ENCODE assay signal across 28 cellular contexts in genomic region chr4:8568068-8568668, GRCh38. TPM values are rescaled to one million over a fixed set of nuclear protein-coding genes. Genes with fewer than 3 reads are reported as not detected.
DNase-seq lines count a peak whose midpoint lies in the region; ATAC-seq, FAIRE-seq and TF ChIP-seq lines count a peak whose summit lies in the region.
"Had no signal": no experiment of that assay in that cellular context is flagged by ENCODE, and none has a peak within 500 bp of the region (broad histone marks: within the 10 kb centered on the region; RNA-seq: fewer than 3 reads in every experiment).

No MANE protein-coding gene starts in this region.

- peak overlapping the region; percentile 36 for H4K91ac ChIP-seq in H1 (replicated peaks; ENCODE audit: insufficient read length, low read length)

- TF ChIP-seq POLR2A in H1 (IDR thresholded peaks at IDR 0.05; ENCODE audit: control extremely low read depth in 1 of 2, low read depth in 2 of 2, low read length in 2 of 2) = peak in 1 of 2 experiments; percentile 56; a peak in 2 of 3 replicates

- H2BK12ac ChIP-seq in H1 (ENCODE audit: low read depth, low read length) = peak overlapping the region; percentile 18; the same call in 1 of the 2 replicates

- peak; percentile 96 for FAIRE-seq in H1 (lab: Jason Lieb, UNC)
- FAIRE-seq: A204.1 had no signal

- no peak overlapping the region for H3K27ac Mint-ChIP-seq in activated CD4-positive, alpha-beta T cell treated with anti-CD3 and anti-CD28 coated beads, Interleukin-2, amount 10 ng/mL, durations not matched to agents 7 days and 5 days
- H3K27ac Mint-ChIP-seq: activated naive CD8-positive, alpha-beta T cell treated with anti-CD3 and anti-CD28 coated beads, Interleukin-2, amount 10 ng/mL, durations not matched to agents 7 days and 5 days; dendritic cell treated with granulocyte-macrophage colony-stimulating factor and Interleukin-4, amounts not matched to agents 40 ng/mL and 50 ng/mL, for 4 days; stimulated activated naive CD8-positive, alpha-beta T cell treated with anti-CD3 and anti-CD28 coated beads, Interleukin-15, Interleukin-2, amounts not matched to agents 100 ng/mL and 50 ng/mL, for 24 hours had no signal

- no peak overlapping the region for H4K8ac ChIP-seq in H1 (ENCODE audit: extremely low read depth, insufficient read depth, low read length)

- H2BK5ac ChIP-seq in H1 (ENCODE audit: low read depth, low read length) = peak overlapping the region; percentile 71

- peaks cover 7% of the 10 kb centered on the region for H3K27me3 Mint-ChIP-seq in activated CD4-positive, alpha-beta T cell treated with anti-CD3 and anti-CD28 coated beads, Interleukin-2, amount 10 ng/mL, durations not matched to agents 7 days and 5 days

- WGBS in H1 (ENCODE audit: extremely low coverage in 1 of 2, insufficient coverage in 1 of 2, insufficient read length in 1 of 2, insufficient replicate concordance in 2 of 2, low coverage in 1 of 2, low lambda C conversion rate in 2 of 2, missing lambda C conversion rate in 1 of 2), 2 experiments = 16% methylated on average over 5 of the region's 5 CpGs; no CpG with 5 or more reads in 1 of the 2 experiments

- CTCF ChIA-PET in BJ (lab: Yijun Ruan, JAX) (interaction anchor here (1.1 to 1.6 kb wide), 4 partner anchors 14 to 29 kb away, joined by 3 to 5 read pairs (median 4); no protein-coding TSS in a partner anchor), H1 (lab: Charles Lee; ENCODE audit: partially characterized antibody) (interaction anchor here (1.0 to 3.6 kb wide), 13 partner anchors 9 to 391 kb away, joined by 3 to 21 read pairs (median 5); partner anchors contain the start of genes CPZ and GPR78)
- CTCF ChIA-PET in activated CD4-positive, alpha-beta T cell treated with anti-CD3 and anti-CD28 coated beads, Interleukin-2, amount 10 ng/mL, durations not matched to agents 7 days and 5 days (lab: Charles Lee) = interaction anchor here (1.1 kb wide), 1 partner anchor 9 kb away, joined by 3 read pairs; no protein-coding TSS in a partner anchor

- no peak overlapping the region for H2BK15ac ChIP-seq in H1 (ENCODE audit: low read length)

- no peaks in the 10 kb centered on the region for H3K4me1 Mint-ChIP-seq in activated CD4-positive, alpha-beta T cell treated with anti-CD3 and anti-CD28 coated beads, Interleukin-2, amount 10 ng/mL, durations not matched to agents 7 days and 5 days
- H3K4me1 Mint-ChIP-seq: activated naive CD8-positive, alpha-beta T cell treated with anti-CD3 and anti-CD28 coated beads, Interleukin-2, amount 10 ng/mL, durations not matched to agents 7 days and 5 days had no signal

- no peaks in the 10 kb centered on the region for H3K23me2 ChIP-seq in H1 (ENCODE audit: low read depth, low read length)

- H3K4me1 ChIP-seq in H1 (replicated peaks in 1 of 4; ENCODE audit: control insufficient read depth in 3 of 4, insufficient read depth in 4 of 4, low read length in 3 of 4) = peaks cover 1 to 17% (median 8%) of the 10 kb centered on the region in 4 experiments; a peak in 5 of 7 replicates
- H3K4me1 ChIP-seq: BLaER1, spleen, tibial artery had no signal

- 0 out of 3 replicates have a peak, but pooled peaks of 1 of the 2 experiments have one; percentile 27 for TF ChIP-seq EP300 in H1 (IDR thresholded peaks at IDR 0.05; ENCODE audit: borderline replicate concordance in 1 of 2, low read depth in 2 of 2, low read length in 2 of 2)

- 0 out of 2 replicates have a peak overlapping the region, but pooled peaks have one; percentile 2 for H2BK20ac ChIP-seq in H1 (ENCODE audit: low read length)

- H2AFZ ChIP-seq in H1 (ENCODE audit: low read length) = no peak overlapping the region

- H3K9me3 ChIP-seq in H1 (ENCODE audit: insufficient read depth in 2 of 2, low read depth in 1 of 2, low read length in 1 of 2) = no peaks in the 10 kb centered on the region
- H3K9me3 ChIP-seq: BLaER1, Caco-2, neutrophil, SJSA1, spleen, tibial artery had no signal

- peak overlapping the region in 1 of 4 experiments; percentile 25; a peak in 2 of 7 replicates for H3K9ac ChIP-seq in H1 (replicated peaks in 1 of 4; ENCODE audit: extremely low read depth in 1 of 4, low read depth in 3 of 4, low read length in 3 of 4)
- H3K9ac ChIP-seq: BLaER1 had no signal

- no peaks in the 10 kb centered on the region for H3K79me2 ChIP-seq in H1 (ENCODE audit: control insufficient read depth in 1 of 2, insufficient read depth in 2 of 2, low read length in 2 of 2)

- H3K36me3 Mint-ChIP-seq in activated CD4-positive, alpha-beta T cell treated with anti-CD3 and anti-CD28 coated beads, Interleukin-2, amount 10 ng/mL, durations not matched to agents 7 days and 5 days (ENCODE audit: low read depth) = no peaks in the 10 kb centered on the region
- H3K36me3 Mint-ChIP-seq: activated naive CD8-positive, alpha-beta T cell treated with anti-CD3 and anti-CD28 coated beads, Interleukin-2, amount 10 ng/mL, durations not matched to agents 7 days and 5 days had no signal

- H3K4me2 ChIP-seq in H1 (ENCODE audit: insufficient read depth in 1 of 2, low read depth in 2 of 2, low read length in 2 of 2) = peak overlapping the region; percentile 30 to 40
- H3K4me2 ChIP-seq: BLaER1 had no signal

- no peak overlapping the region for H3K4ac ChIP-seq in H1 (replicated peaks; ENCODE audit: insufficient read length, low read depth, low read length)

- no peak overlapping the region for H3K4me3 Mint-ChIP-seq in activated CD4-positive, alpha-beta T cell treated with anti-CD3 and anti-CD28 coated beads, Interleukin-2, amount 10 ng/mL, durations not matched to agents 7 days and 5 days
- H3K4me3 Mint-ChIP-seq: activated naive CD8-positive, alpha-beta T cell treated with anti-CD3 and anti-CD28 coated beads, Interleukin-2, amount 10 ng/mL, durations not matched to agents 7 days and 5 days; dendritic cell treated with granulocyte-macrophage colony-stimulating factor and Interleukin-4, amounts not matched to agents 40 ng/mL and 50 ng/mL, for 4 days; stimulated activated naive CD8-positive, alpha-beta T cell treated with anti-CD3 and anti-CD28 coated beads, Interleukin-15, Interleukin-2, amounts not matched to agents 100 ng/mL and 50 ng/mL, for 24 hours had no signal

- H3K14ac ChIP-seq in H1 (ENCODE audit: insufficient read length) = no peak overlapping the region

- ATAC-seq in HG02610 (IDR thresholded peaks at IDR 0.05; ENCODE audit: unreplicated experiment) = no peak

- H2AK5ac ChIP-seq in H1 (ENCODE audit: low read depth, low read length) = 0 out of 2 replicates have a peak overlapping the region, but pooled peaks have one; percentile 4

- H3K27me3 ChIP-seq in BJ (ENCODE audit: control insufficient read depth, insufficient read depth, low read length) (no peaks in the 10 kb centered on the region), H1 (replicated peaks in 1 of 4; ENCODE audit: control insufficient read depth in 3 of 4, extremely low read depth in 1 of 4, insufficient read depth in 3 of 4, low read length in 3 of 4) (no peaks in the 10 kb centered on the region)
- H3K27me3 ChIP-seq: BLaER1, SJSA1, tibial artery had no signal

- peak overlapping the region; percentile 7 for H2BK120ac ChIP-seq in H1 (replicated peaks; ENCODE audit: low read depth, low read length)

- no peak for TF ChIP-seq CTCF in BJ (IDR thresholded peaks at IDR 0.05; ENCODE audit: insufficient read depth, low read depth, low read length)
- no peak for TF ChIP-seq CTCF in H1 (IDR thresholded peaks at IDR 0.05; ENCODE audit: control extremely low read depth in 1 of 3, insufficient read depth in 1 of 3, low read depth in 1 of 3, low read length in 3 of 3)

- POLR2A ChIA-PET in BJ (lab: Charles Lee) = no interaction called here
- POLR2A ChIA-PET in H1 (lab: Charles Lee; ENCODE audit: partially characterized antibody) = interaction anchor here (0.7 to 2.6 kb wide), 15 partner anchors 9 to 140 kb away, joined by 3 to 12 read pairs (median 3); partner anchors contain the start of genes CPZ and GPR78
- POLR2A ChIA-PET in activated CD4-positive, alpha-beta T cell treated with anti-CD3 and anti-CD28 coated beads, Interleukin-2, amount 10 ng/mL, durations not matched to agents 7 days and 5 days (lab: Charles Lee) = no interaction called here

- H3K36me3 ChIP-seq in BJ (ENCODE audit: control insufficient read depth, insufficient read depth, low read length) (no peaks in the 10 kb centered on the region), H1 (ENCODE audit: control insufficient read depth in 2 of 4, insufficient read depth in 4 of 4, low read length in 3 of 4) (no peaks in the 10 kb centered on the region)
- H3K36me3 ChIP-seq: BLaER1, neutrophil, SJSA1, spleen, tibial artery had no signal

- H3K27ac ChIP-seq in H1 (ENCODE audit: low read depth, low read length) = peak overlapping the region; percentile 77; the same call in 1 of the 2 replicates
- H3K27ac ChIP-seq: BLaER1, neutrophil, SJSA1, spleen, tibial artery had no signal

- no peaks in the 10 kb centered on the region for H4K20me1 ChIP-seq in H1 (replicated peaks in 1 of 2; ENCODE audit: control insufficient read depth in 1 of 2, insufficient read depth in 2 of 2, low read length in 2 of 2)
- H4K20me1 ChIP-seq: BLaER1 had no signal

- no peaks in the 10 kb centered on the region for H3K79me1 ChIP-seq in H1 (ENCODE audit: low read depth, low read length)

- DNase-seq in BJ (ENCODE audit: low read depth) = peak; percentile 62
- DNase-seq in M059J (ENCODE audit: low read depth) = peak; percentile 25
- DNase-seq in H1 (ENCODE audit: low read depth in 1 of 2, low spot score in 2 of 2) = peak in 1 of 2 experiments; percentile 63
- DNase-seq in iris pigment epithelial cell (ENCODE audit: low read depth) = peak; percentile 58
- DNase-seq in Ammon's horn (ENCODE audit: low spot score) = no peak
- DNase-seq in stimulated activated CD4-positive, alpha-beta T cell treated with anti-CD3 and anti-CD28 coated beads, Interleukin-4, amount 100 ng/mL, for 24 hours = no peak
- no peak for DNase-seq in activated CD4-positive, alpha-beta T cell treated with anti-CD3 and anti-CD28 coated beads, Interleukin-2, amount 10 ng/mL, durations not matched to agents 7 days and 5 days
- DNase-seq: activated CD4-positive, alpha-beta T cell treated with anti-CD3 and anti-CD28 coated beads for 48 hours; activated naive CD8-positive, alpha-beta T cell treated with anti-CD3 and anti-CD28 coated beads, Interleukin-2, amount 10 ng/mL, durations not matched to agents 7 days and 5 days; Caco-2; DND-41; head of caudate nucleus; KBM-7; NCI-H1436 treated with DMSO at 0.1 percent for 48 hours; NCI-H524; stimulated activated CD4-positive, alpha-beta T cell treated with anti-CD3 and anti-CD28 coated beads, Interleukin-4, amount 100 ng/mL, for 4 hours; tibial artery had no signal

- no peak for TF ChIP-seq RAD21 in H1 (IDR thresholded peaks at IDR 0.05 in 1 of 2, conservative IDR thresholded peaks at IDR 0.05 in 1 of 2; ENCODE audit: low read depth in 2 of 2, low read length in 2 of 2)

- no peak overlapping the region for H3K23ac ChIP-seq in H1 (ENCODE audit: insufficient read length)

- H3K9me3 Mint-ChIP-seq in activated CD4-positive, alpha-beta T cell treated with anti-CD3 and anti-CD28 coated beads, Interleukin-2, amount 10 ng/mL, durations not matched to agents 7 days and 5 days = no peaks in the 10 kb centered on the region
- H3K9me3 Mint-ChIP-seq: activated naive CD8-positive, alpha-beta T cell treated with anti-CD3 and anti-CD28 coated beads, Interleukin-2, amount 10 ng/mL, durations not matched to agents 7 days and 5 days; dendritic cell treated with granulocyte-macrophage colony-stimulating factor and Interleukin-4, amounts not matched to agents 40 ng/mL and 50 ng/mL, for 4 days; stimulated activated naive CD8-positive, alpha-beta T cell treated with anti-CD3 and anti-CD28 coated beads, Interleukin-15, Interleukin-2, amounts not matched to agents 100 ng/mL and 50 ng/mL, for 24 hours had no signal

- no peak overlapping the region for H3K4me3 ChIP-seq in BJ (ENCODE audit: low read depth, low read length)
- H3K4me3 ChIP-seq in H1 (ENCODE audit: extremely low read depth in 1 of 4, insufficient read depth in 2 of 4, low read depth in 3 of 4, low read length in 4 of 4) = peak overlapping the region in 1 of 4 experiments; percentile 35; a peak in 1 of 8 replicates
- H3K4me3 ChIP-seq: BLaER1, lung, SJSA1, spleen, tibial artery had no signal

- peak overlapping the region; percentile 65; the same call in 1 of the 2 replicates for H3K18ac ChIP-seq in H1 (ENCODE audit: extremely low read depth, low read length)

- no peak overlapping the region for H3K56ac ChIP-seq in H1 (replicated peaks; ENCODE audit: insufficient read length, low read depth, low read length)

- peak overlapping the region; percentile 65 for H4K5ac ChIP-seq in H1 (ENCODE audit: insufficient read length, low read depth, low read length)

RNA-seq across cellular contexts. Expression of gene GPR78, which starts 12.0 kb away (rescaled TPM):
- polyA plus RNA-seq in BJ (2011; rRNA removed) (0.43 and 0.82 TPM in 2 replicates), H1 (2011; rRNA removed) (1.0 and 2.2 TPM in 2 replicates)
- 0.93 and 1.4 TPM in 2 replicates for polyA minus RNA-seq in BJ (2011; rRNA and poly(A)+ RNA removed)
- 0.07 TPM in 1 of 2 replicates, not detected in the other for total RNA-seq in M059J (2014; rRNA removed; shearing (Covaris generic))
- total RNA-seq in H1 (2021; fragmentation: NEBNext Ultra II Directional; extraction: Animal tissue kit (Norgen Biotek cat#: 25700)) = 3.0 and 3.3 TPM in 2 replicates
- polyA plus RNA-seq in H1 (2011; cell fraction: cytosol; rRNA removed) = 1.6 TPM
- 10.5 TPM for polyA plus RNA-seq in H1 (2011; cell fraction: nucleus; rRNA removed)
- polyA plus RNA-seq in H1 (2012, experiment 1 of 2) = 1.7 to 2.0 TPM (median 1.9 TPM) in 4 replicates
- polyA plus RNA-seq in H1 (2012, experiment 2 of 2) = 0.84 TPM
- polyA plus RNA-seq in H1 (2013, experiment 1 of 2) = 0.75 TPM
- 0.68 TPM for polyA plus RNA-seq in H1 (2013, experiment 2 of 2)
- 1.8 and 3.0 TPM in 2 replicates for polyA minus RNA-seq in H1 (2011; rRNA and poly(A)+ RNA removed)
- 0.59 TPM for polyA minus RNA-seq in H1 (2011; cell fraction: cytosol; rRNA and poly(A)+ RNA removed)
- 8.6 TPM for polyA minus RNA-seq in H1 (2011; cell fraction: nucleus; rRNA and poly(A)+ RNA removed)
- not detected for total RNA-seq in activated CD4-positive, alpha-beta T cell treated with anti-CD3 and anti-CD28 coated beads, Interleukin-2, amount 10 ng/mL, durations not matched to agents 7 days and 5 days
- total RNA-seq: activated naive CD8-positive, alpha-beta T cell treated with anti-CD3 and anti-CD28 coated beads, Interleukin-2, amount 10 ng/mL, durations not matched to agents 7 days and 5 days; kidney epithelial cell; T-helper 1 cell treated with Interleukin-12 subunit alpha and Interleukin-12 subunit beta and Interleukin-4 antibody, amounts not matched to agents 30 ng/mL and 1 ng/mL, for 36 hours had no signal

RNA-seq across cellular contexts. Expression of gene CPZ, which starts 24.4 kb away (rescaled TPM):
- polyA plus RNA-seq in BJ (2011; rRNA removed) = 30.2 and 70.9 TPM in 2 replicates
- 7.8 and 8.4 TPM in 2 replicates for polyA minus RNA-seq in BJ (2011; rRNA and poly(A)+ RNA removed)
- 7.0 and 13.2 TPM in 2 replicates for total RNA-seq in M059J (2014; rRNA removed; shearing (Covaris generic))
- total RNA-seq in H1 (2021; fragmentation: NEBNext Ultra II Directional; extraction: Animal tissue kit (Norgen Biotek cat#: 25700)) = 28.8 and 31.5 TPM in 2 replicates
- polyA plus RNA-seq in H1 (2011; rRNA removed) = 40.7 and 67.4 TPM in 2 replicates
- polyA plus RNA-seq in H1 (2011; cell fraction: cytosol; rRNA removed) = 38.3 TPM
- polyA plus RNA-seq in H1 (2011; cell fraction: nucleus; rRNA removed) = 98.5 TPM
- 29.4 to 44.2 TPM (median 42.1 TPM) in 4 replicates for polyA plus RNA-seq in H1 (2012, experiment 1 of 2)
- 35.2 TPM for polyA plus RNA-seq in H1 (2012, experiment 2 of 2)
- 26.2 TPM for polyA plus RNA-seq in H1 (2013, experiment 1 of 2)
- 24.4 TPM for polyA plus RNA-seq in H1 (2013, experiment 2 of 2)
- 12.0 and 13.2 TPM in 2 replicates for polyA minus RNA-seq in H1 (2011; rRNA and poly(A)+ RNA removed)
- 20.3 TPM for polyA minus RNA-seq in H1 (2011; cell fraction: cytosol; rRNA and poly(A)+ RNA removed)
- polyA minus RNA-seq in H1 (2011; cell fraction: nucleus; rRNA and poly(A)+ RNA removed) = 32.0 TPM
- not detected for total RNA-seq in activated CD4-positive, alpha-beta T cell treated with anti-CD3 and anti-CD28 coated beads, Interleukin-2, amount 10 ng/mL, durations not matched to agents 7 days and 5 days
- total RNA-seq: activated naive CD8-positive, alpha-beta T cell treated with anti-CD3 and anti-CD28 coated beads, Interleukin-2, amount 10 ng/mL, durations not matched to agents 7 days and 5 days; T-helper 1 cell treated with Interleukin-12 subunit alpha and Interleukin-12 subunit beta and Interleukin-4 antibody, amounts not matched to agents 30 ng/mL and 1 ng/mL, for 36 hours had no signal

Comparison
In these comparisons a context has a peak if more than half of its experiments do, and no peak if none do; other contexts are left out.
1. DNase-seq: peak in BJ (single experiment), M059J (single experiment) and iris pigment epithelial cell (single experiment); none in Ammon's horn (single experiment), stimulated activated CD4-positive, alpha-beta T cell treated with anti-CD3 and anti-CD28 coated beads, Interleukin-4, amount 100 ng/mL, for 24 hours (single experiment) and activated CD4-positive, alpha-beta T cell treated with anti-CD3 and anti-CD28 coated beads, Interleukin-2, amount 10 ng/mL, durations not matched to agents 7 days and 5 days (single experiment).